ENCODE assay signal across 29 cellular contexts in genomic region chr3:33892655-33893054, GRCh38.
A peak's percentile ranks its signal among the peaks of the same experiment; 100 is the strongest.
DNase-seq lines count a peak whose midpoint lies in the region; ATAC-seq, FAIRE-seq and TF ChIP-seq lines count a peak whose summit lies in the region.
"Had no signal": no experiment of that assay in that cellular context is flagged by ENCODE, and none has a peak within 500 bp of the region (broad histone marks: within the 10 kb centered on the region; RNA-seq: fewer than 3 reads in every experiment).

No MANE protein-coding gene starts in this region.

- no peak overlapping the region for H2AFZ ChIP-seq in K562 (ENCODE audit: low read depth, low read length)

- intact Hi-C loops in K562 (cut with micrococcal nuclease) = no loop called here

- H4K20me1 ChIP-seq in K562 (replicated peaks; ENCODE audit: control insufficient read depth, insufficient read depth, low read length) = no peaks in the 10 kb centered on the region
- H4K20me1 ChIP-seq: BLaER1; BLaER1 treated with 17β-estradiol and CSF1 and Interleukin-3, amounts not matched to agents 10 nM and 100 nM had no signal

- no peaks in the 10 kb centered on the region for H3K9me1 ChIP-seq in K562 (ENCODE audit: control insufficient read depth, insufficient read depth, low read length)

- TF ChIP-seq POLR2A in K562 (conservative IDR thresholded peaks at IDR 0.05) = no peak

- H3K4me2 ChIP-seq in K562 (ENCODE audit: insufficient read depth, low read length) = no peak overlapping the region
- H3K4me2 ChIP-seq: A549; BLaER1; BLaER1 treated with 17β-estradiol and CSF1 and Interleukin-3, amounts not matched to agents 10 nM and 100 nM had no signal

- H3K4me1 ChIP-seq in K562 (replicated peaks in 1 of 2; ENCODE audit: control insufficient read depth in 2 of 2, insufficient read depth in 2 of 2, low read length in 2 of 2) = peaks cover 5 to 18% of the 10 kb centered on the region in 2 experiments; a peak in 3 of 5 replicates
- H3K4me1 ChIP-seq: A549; BE2C; BLaER1; BLaER1 treated with 17β-estradiol and CSF1 and Interleukin-3, amounts not matched to agents 10 nM and 100 nM had no signal

- POLR2A ChIA-PET in K562 (lab: Yijun Ruan, JAX) = interaction anchor here (0.5 to 1.6 kb wide), 4 partner anchors 9 to 808 kb away, joined by 3 to 4 read pairs (median 3); no protein-coding TSS in a partner anchor

- in situ Hi-C loops in K562 (cut with MboI) = loop anchor here (25.0 kb wide), 1 partner anchor 370 kb away; no protein-coding TSS in a partner anchor

- FAIRE-seq in K562 (lab: Jason Lieb, UNC) = no peak
- FAIRE-seq: A204.1, A549, D721Med had no signal

- CTCF ChIA-PET in K562 (lab: Yijun Ruan, JAX; ENCODE audit: low intra/inter-chr PET ratio) = no interaction called here

- no peaks in the 10 kb centered on the region for H3K9me3 ChIP-seq in K562 (replicated peaks; ENCODE audit: control insufficient read depth, insufficient read depth, low read depth, low read length)
- H3K9me3 ChIP-seq: A549; BE2C; BLaER1; BLaER1 treated with 17β-estradiol and CSF1 and Interleukin-3, amounts not matched to agents 10 nM and 100 nM; Caco-2 had no signal

- H3K79me2 ChIP-seq in K562 (ENCODE audit: control insufficient read depth, insufficient read depth, low read length) = no peaks in the 10 kb centered on the region

- no peaks in the 10 kb centered on the region for H3K27me3 ChIP-seq in K562 (ENCODE audit: control insufficient read depth in 2 of 2, insufficient read depth in 2 of 2, low read length in 2 of 2)
- H3K27me3 ChIP-seq: BE2C; BLaER1; BLaER1 treated with 17β-estradiol and CSF1 and Interleukin-3, amounts not matched to agents 10 nM and 100 nM had no signal

- no TSS peak for BruUV-seq in K562 (replicated peaks; lab: Mats Ljungman, UMichigan)

- no peaks in the 10 kb centered on the region for H3K36me3 ChIP-seq in K562 (ENCODE audit: control insufficient read depth, insufficient read depth, low read length)
- H3K36me3 ChIP-seq: BE2C; BLaER1; BLaER1 treated with 17β-estradiol and CSF1 and Interleukin-3, amounts not matched to agents 10 nM and 100 nM had no signal

- H3K9ac ChIP-seq in K562 (ENCODE audit: insufficient read depth in 1 of 2, low read depth in 2 of 2, low read length in 2 of 2) = no peak overlapping the region
- H3K9ac ChIP-seq: BLaER1; BLaER1 treated with 17β-estradiol and CSF1 and Interleukin-3, amounts not matched to agents 10 nM and 100 nM had no signal

- no peak overlapping the region for H3K4me3 ChIP-seq in K562
- H3K4me3 ChIP-seq: A549; BLaER1; BLaER1 treated with 17β-estradiol and CSF1 and Interleukin-3, amounts not matched to agents 10 nM and 100 nM had no signal

- no peak overlapping the region for H3K27ac ChIP-seq in K562 (ENCODE audit: extremely low read depth, low read depth, low read length)
- H3K27ac ChIP-seq: 22Rv1; A549; BLaER1; BLaER1 treated with 17β-estradiol and CSF1 and Interleukin-3, amounts not matched to agents 10 nM and 100 nM; C4-2B had no signal

- no peak for TF ChIP-seq CTCF in K562 (IDR thresholded peaks at IDR 0.05 in 2 of 3, conservative IDR thresholded peaks at IDR 0.05 in 1 of 3; ENCODE audit: insufficient read depth in 2 of 3, low read depth in 1 of 3, low read length in 3 of 3)

- no peak for TF ChIP-seq RAD21 in K562 (CRISPR knock-in tag; conservative IDR thresholded peaks at IDR 0.05 in 1 of 2, IDR thresholded peaks at IDR 0.05 in 1 of 2)

- no peak for ATAC-seq in K562
- no peak for ATAC-seq in GM18519 (IDR thresholded peaks at IDR 0.05; ENCODE audit: low FRiP score, unreplicated experiment)
- ATAC-seq: A549; CD8-positive, alpha-beta T cell had no signal

- WGBS in K562 (ENCODE audit: insufficient coverage, low coverage, missing lambda C conversion rate) = 0% methylated on average over 1 of the region's 1 CpG

- no peak for DNase-seq in K562 (ENCODE audit: extremely low read depth in 1 of 4, low spot score in 3 of 4)
- DNase-seq: 8988T; ACHN; AML-193; BE2C; C1 segment of cervical spinal cord; Caco-2; Calu3; CD4-positive, alpha-beta memory T cell; CD4-positive, alpha-beta T cell; CD4-positive, CD25-positive, alpha-beta regulatory T cell; CD8-positive, alpha-beta memory T cell; CD8-positive, alpha-beta T cell; COR-L47; DMS 273 treated with DMSO at 0.1 percent for 48 hours; DMS153; DMS53; DMS79; DMS79 treated with DMSO at 0.1 percent for 48 hours; DND-41; EL had no signal

- no peak for TF ChIP-seq EP300 in K562 (IDR thresholded peaks at IDR 0.05; ENCODE audit: low read length)

TF ChIP-seq in K562, 482 proteins besides CTCF, POLR2A, EP300 and RAD21:
- TF ChIP-seq SRSF1 (IDR thresholded peaks at IDR 0.05; ENCODE audit: low read depth, low read length) = no peak
- peak; percentile 98 for TF ChIP-seq DACH1 (IDR thresholded peaks at IDR 0.05; ENCODE audit: partially characterized antibody)
- no peak for TF ChIP-seq SRSF7 (optimal IDR thresholded peaks at IDR 0.05; ENCODE audit: low read depth, low read length)
- TF ChIP-seq ZBTB2 (IDR thresholded peaks at IDR 0.05) = 0 out of 2 replicates have a peak, but pooled peaks have one; percentile 31
- no peak for TF ChIP-seq NFE2 (IDR thresholded peaks at IDR 0.05; ENCODE audit: low read depth)
- TF ChIP-seq GATAD2B (IDR thresholded peaks at IDR 0.05; ENCODE audit: borderline replicate concordance) = peak; percentile 84; the same call in 1 of the 2 replicates
TF ChIP-seq in K562: peak in this region for 3.
